Comparison of ENCODE assay signal across 1 cellular context in the genomic region with DNA sequence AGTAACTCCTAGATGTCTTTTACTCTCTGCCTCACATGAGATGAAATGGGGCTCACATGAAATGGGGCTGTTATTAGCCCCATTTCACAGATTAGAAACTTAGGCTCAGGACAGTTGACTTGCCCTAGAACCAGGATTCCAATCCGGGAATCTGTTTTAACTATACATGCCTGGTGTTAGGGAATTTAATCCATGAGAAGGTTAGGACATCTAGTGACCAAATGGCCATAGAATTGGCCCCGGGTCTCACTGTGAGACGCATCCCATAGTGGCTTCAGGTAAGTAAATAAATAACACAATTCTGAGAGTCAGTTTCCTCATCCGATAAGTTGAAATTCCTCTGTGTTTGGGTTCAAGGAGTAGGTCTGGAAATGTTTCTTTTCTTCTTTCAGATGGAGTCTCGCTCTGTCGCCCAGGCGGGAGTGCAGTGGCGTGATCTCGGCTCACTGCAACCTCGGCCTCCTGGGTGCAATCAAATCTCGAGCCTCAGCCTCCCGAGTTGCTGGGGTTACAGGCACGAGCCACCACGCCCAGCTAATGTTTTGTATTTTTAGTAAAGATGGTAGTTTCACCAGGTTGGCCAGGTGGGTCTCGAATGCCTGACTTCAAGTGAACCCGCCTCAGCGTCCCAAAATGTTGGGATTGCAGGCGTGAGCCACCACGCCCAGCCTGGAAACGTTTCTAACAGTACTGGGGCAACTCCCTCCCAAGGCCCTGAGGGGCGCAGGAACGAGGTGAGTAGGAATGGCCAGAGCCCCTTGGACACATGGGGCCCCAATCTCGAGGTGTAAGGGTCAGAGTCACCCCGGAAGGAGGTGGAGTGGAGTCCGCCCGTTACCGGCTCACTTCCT.
A peak's percentile ranks its signal among the peaks of the same experiment; 100 is the strongest.
TF ChIP-seq lines count a peak whose summit lies in the region.

No MANE protein-coding gene starts in this region.

TF ChIP-seq in K562, 482 proteins besides CTCF, POLR2A, EP300 and RAD21 (continued from another document):
- TF ChIP-seq, protein P1, sequence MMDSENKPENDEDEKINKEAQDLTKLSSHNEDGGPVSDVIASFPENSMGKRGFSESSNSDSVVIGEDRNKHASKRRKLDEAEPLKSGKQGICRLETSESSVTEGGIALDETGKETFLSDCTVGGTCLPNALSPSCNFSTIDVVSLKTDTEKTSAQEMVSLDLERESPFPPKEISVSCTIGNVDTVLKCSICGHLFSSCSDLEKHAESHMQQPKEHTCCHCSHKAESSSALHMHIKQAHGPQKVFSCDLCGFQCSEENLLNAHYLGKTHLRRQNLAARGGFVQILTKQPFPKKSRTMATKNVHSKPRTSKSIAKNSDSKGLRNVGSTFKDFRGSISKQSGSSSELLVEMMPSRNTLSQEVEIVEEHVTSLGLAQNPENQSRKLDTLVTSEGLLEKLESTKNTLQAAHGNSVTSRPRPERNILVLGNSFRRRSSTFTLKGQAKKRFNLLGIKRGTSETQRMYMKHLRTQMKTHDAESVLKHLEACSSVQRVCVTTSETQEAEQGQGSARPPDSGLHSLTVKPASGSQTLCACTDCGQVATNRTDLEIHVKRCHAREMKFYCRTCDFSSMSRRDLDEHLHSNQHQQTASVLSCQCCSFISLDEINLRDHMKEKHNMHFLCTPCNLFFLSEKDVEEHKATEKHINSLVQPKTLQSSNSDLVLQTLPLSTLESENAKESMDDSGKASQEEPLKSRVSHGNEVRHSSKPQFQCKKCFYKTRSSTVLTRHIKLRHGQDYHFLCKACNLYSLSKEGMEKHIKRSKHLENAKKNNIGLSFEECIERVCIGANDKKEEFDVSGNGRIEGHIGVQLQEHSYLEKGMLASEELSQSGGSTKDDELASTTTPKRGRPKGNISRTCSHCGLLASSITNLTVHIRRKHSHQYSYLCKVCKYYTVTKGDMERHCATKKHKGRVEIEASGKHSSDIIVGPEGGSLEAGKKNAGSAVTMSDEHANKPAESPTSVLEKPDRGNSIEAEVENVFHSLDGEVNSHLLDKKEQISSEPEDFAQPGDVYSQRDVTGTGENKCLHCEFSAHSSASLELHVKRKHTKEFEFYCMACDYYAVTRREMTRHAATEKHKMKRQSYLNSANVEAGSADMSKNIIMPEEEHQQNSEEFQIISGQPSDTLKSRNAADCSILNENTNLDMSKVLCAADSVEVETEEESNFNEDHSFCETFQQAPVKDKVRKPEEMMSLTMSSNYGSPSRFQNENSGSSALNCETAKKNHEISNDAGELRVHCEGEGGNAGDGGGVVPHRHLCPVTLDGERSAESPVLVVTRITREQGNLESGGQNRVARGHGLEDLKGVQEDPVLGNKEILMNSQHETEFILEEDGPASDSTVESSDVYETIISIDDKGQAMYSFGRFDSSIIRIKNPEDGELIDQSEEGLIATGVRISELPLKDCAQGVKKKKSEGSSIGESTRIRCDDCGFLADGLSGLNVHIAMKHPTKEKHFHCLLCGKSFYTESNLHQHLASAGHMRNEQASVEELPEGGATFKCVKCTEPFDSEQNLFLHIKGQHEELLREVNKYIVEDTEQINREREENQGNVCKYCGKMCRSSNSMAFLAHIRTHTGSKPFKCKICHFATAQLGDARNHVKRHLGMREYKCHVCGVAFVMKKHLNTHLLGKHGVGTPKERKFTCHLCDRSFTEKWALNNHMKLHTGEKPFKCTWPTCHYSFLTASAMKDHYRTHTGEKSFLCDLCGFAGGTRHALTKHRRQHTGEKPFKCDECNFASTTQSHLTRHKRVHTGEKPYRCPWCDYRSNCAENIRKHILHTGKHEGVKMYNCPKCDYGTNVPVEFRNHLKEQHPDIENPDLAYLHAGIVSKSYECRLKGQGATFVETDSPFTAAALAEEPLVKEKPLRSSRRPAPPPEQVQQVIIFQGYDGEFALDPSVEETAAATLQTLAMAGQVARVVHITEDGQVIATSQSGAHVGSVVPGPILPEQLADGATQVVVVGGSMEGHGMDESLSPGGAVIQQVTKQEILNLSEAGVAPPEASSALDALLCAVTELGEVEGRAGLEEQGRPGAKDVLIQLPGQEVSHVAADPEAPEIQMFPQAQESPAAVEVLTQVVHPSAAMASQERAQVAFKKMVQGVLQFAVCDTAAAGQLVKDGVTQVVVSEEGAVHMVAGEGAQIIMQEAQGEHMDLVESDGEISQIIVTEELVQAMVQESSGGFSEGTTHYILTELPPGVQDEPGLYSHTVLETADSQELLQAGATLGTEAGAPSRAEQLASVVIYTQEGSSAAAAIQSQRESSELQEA (IDR thresholded peaks at IDR 0.05; ENCODE audit: low read depth) = no peak
- TF ChIP-seq ZNF592 (IDR thresholded peaks at IDR 0.05) (peak; percentile 86), RBM25 (IDR thresholded peaks at IDR 0.05; ENCODE audit: low read depth, low read length, severe bottlenecking) (peak; percentile 24), ZNF766 (CRISPR knock-in tag; conservative IDR thresholded peaks at IDR 0.05) (0 out of 2 replicates have a peak, but pooled peaks have one; percentile 7), NR2C2 (CRISPR knock-in tag; IDR thresholded peaks at IDR 0.05) (peak; percentile 75; the same call in 1 of the 2 replicates), NR2C2 (tag; IDR thresholded peaks at IDR 0.05) (no peak)
TF ChIP-seq in K562: peak in this region for 35.
